ENCODE assay signal across 26 cellular contexts in genomic region chr6:162543221-162543620, GRCh38.
"Had no signal": no experiment of that assay in that cellular context is flagged by ENCODE, and none has a peak within 500 bp of the region (broad histone marks: within the 10 kb centered on the region; RNA-seq: fewer than 3 reads in every experiment).

No MANE protein-coding gene starts in this region.

- H3K36me3 Mint-ChIP-seq: activated CD4-positive, alpha-beta memory T cell treated with anti-CD3 and anti-CD28 coated beads for 36 hours; activated naive CD4-positive, alpha-beta T cell treated with anti-CD3 and anti-CD28 coated beads, Interleukin-2, amount 10 ng/mL, durations not matched to agents 7 days and 5 days; activated naive CD8-positive, alpha-beta T cell treated with anti-CD3 and anti-CD28 coated beads for 36 hours; T-cell had no signal

- DNase-seq: activated CD4-positive, alpha-beta memory T cell treated with anti-CD3 and anti-CD28 coated beads for 36 hours; activated CD4-positive, alpha-beta T cell treated with anti-CD3 and anti-CD28 coated beads, Interleukin-2, amount 10 ng/mL, durations not matched to agents 7 days and 5 days; activated CD4-positive, CD25-positive, alpha-beta regulatory T cell; activated gamma-delta T cell treated with Interleukin-2 at 50 U/mL for 16 hours; activated naive CD4-positive, alpha-beta T cell treated with anti-CD3 and anti-CD28 coated beads, Interleukin-2, amount 10 ng/mL, durations not matched to agents 7 days and 5 days; activated naive CD8-positive, alpha-beta T cell treated with anti-CD3 and anti-CD28 coated beads for 36 hours; activated T-cell treated with anti-CD3 and anti-CD28 coated beads for 4 hours; activated T-cell treated with anti-CD3 and anti-CD28 coated beads, Interleukin-2, amount 50 U/mL, for 72 hours; brain microvascular endothelial cell; MG63; MV-4-11; NCI-H1092 treated with DMSO at 0.1 percent for 48 hours; NCI-H1417 treated with DMSO at 0.1 percent for 48 hours; NCI-H1694 treated with DMSO at 0.1 percent for 48 hours; NCI-H2029 treated with DMSO at 0.1 percent for 48 hours; NCI-H345; NCI-H510A; NCI-H526 treated with DMSO at 0.1 percent for 48 hours; NCI-H82; T-cell; T-helper 2 cell; T1000 had no signal

- H3K9me3 ChIP-seq: MG63 had no signal

- H3K36me3 ChIP-seq: brain microvascular endothelial cell, cardiac muscle cell, MG63 had no signal

- H3K4me3 ChIP-seq: cardiac muscle cell, MG63, SK-N-MC had no signal

- H3K4me3 Mint-ChIP-seq: activated CD4-positive, alpha-beta memory T cell treated with anti-CD3 and anti-CD28 coated beads for 36 hours; activated CD4-positive, alpha-beta T cell treated with anti-CD3 and anti-CD28 coated beads, Interleukin-2, amount 10 ng/mL, durations not matched to agents 7 days and 5 days; activated naive CD4-positive, alpha-beta T cell treated with anti-CD3 and anti-CD28 coated beads, Interleukin-2, amount 10 ng/mL, durations not matched to agents 7 days and 5 days; activated naive CD8-positive, alpha-beta T cell treated with anti-CD3 and anti-CD28 coated beads for 36 hours; activated T-cell treated with anti-CD3 and anti-CD28 coated beads, Interleukin-2, amount 50 U/mL, for 72 hours; T-cell had no signal

- H3K9me3 Mint-ChIP-seq: activated CD4-positive, alpha-beta memory T cell treated with anti-CD3 and anti-CD28 coated beads for 36 hours; activated naive CD8-positive, alpha-beta T cell treated with anti-CD3 and anti-CD28 coated beads for 36 hours; activated T-helper 2 cell treated with anti-CD3 and anti-CD28 coated beads, Interferon-gamma antibody, Interleukin-2, Interleukin-4, amounts not matched to agents 10 μg/mL and 5 μg/mL and 100 μg/mL, durations not matched to agents 14 hours and 24 hours and 36 hours had no signal

- H3K27ac ChIP-seq: brain microvascular endothelial cell, cardiac muscle cell, SK-N-MC had no signal

- H3K27me3 Mint-ChIP-seq: activated CD4-positive, alpha-beta memory T cell treated with anti-CD3 and anti-CD28 coated beads for 36 hours; activated CD4-positive, alpha-beta T cell treated with anti-CD3 and anti-CD28 coated beads, Interleukin-2, amount 10 ng/mL, durations not matched to agents 7 days and 5 days; activated naive CD4-positive, alpha-beta T cell treated with anti-CD3 and anti-CD28 coated beads, Interleukin-2, amount 10 ng/mL, durations not matched to agents 7 days and 5 days; activated naive CD8-positive, alpha-beta T cell treated with anti-CD3 and anti-CD28 coated beads for 36 hours; T-cell had no signal

- H3K27ac Mint-ChIP-seq: activated CD4-positive, alpha-beta memory T cell treated with anti-CD3 and anti-CD28 coated beads for 36 hours; activated CD4-positive, alpha-beta T cell treated with anti-CD3 and anti-CD28 coated beads, Interleukin-2, amount 10 ng/mL, durations not matched to agents 7 days and 5 days; activated naive CD4-positive, alpha-beta T cell treated with anti-CD3 and anti-CD28 coated beads, Interleukin-2, amount 10 ng/mL, durations not matched to agents 7 days and 5 days; activated naive CD8-positive, alpha-beta T cell treated with anti-CD3 and anti-CD28 coated beads for 36 hours; activated T-cell treated with anti-CD3 and anti-CD28 coated beads, Interleukin-2, amount 50 U/mL, for 72 hours; activated T-helper 2 cell treated with anti-CD3 and anti-CD28 coated beads, Interferon-gamma antibody, Interleukin-2, Interleukin-4, amounts not matched to agents 10 μg/mL and 5 μg/mL and 100 μg/mL, durations not matched to agents 14 hours and 24 hours and 36 hours; T-cell had no signal

- H3K27me3 ChIP-seq: brain microvascular endothelial cell, cardiac muscle cell, MG63 had no signal

- H3K4me1 Mint-ChIP-seq: activated CD4-positive, alpha-beta T cell treated with anti-CD3 and anti-CD28 coated beads, Interleukin-2, amount 10 ng/mL, durations not matched to agents 7 days and 5 days; activated naive CD4-positive, alpha-beta T cell treated with anti-CD3 and anti-CD28 coated beads, Interleukin-2, amount 10 ng/mL, durations not matched to agents 7 days and 5 days; activated naive CD8-positive, alpha-beta T cell treated with anti-CD3 and anti-CD28 coated beads for 36 hours; T-cell had no signal

- ATAC-seq: activated T-cell treated with anti-CD3 and anti-CD28 coated beads, Interleukin-2, amount 50 U/mL, for 72 hours; Right ventricle myocardium inferior; T-cell had no signal
